8 cellular contexts compared by ENCODE assay signal in the genomic region with DNA sequence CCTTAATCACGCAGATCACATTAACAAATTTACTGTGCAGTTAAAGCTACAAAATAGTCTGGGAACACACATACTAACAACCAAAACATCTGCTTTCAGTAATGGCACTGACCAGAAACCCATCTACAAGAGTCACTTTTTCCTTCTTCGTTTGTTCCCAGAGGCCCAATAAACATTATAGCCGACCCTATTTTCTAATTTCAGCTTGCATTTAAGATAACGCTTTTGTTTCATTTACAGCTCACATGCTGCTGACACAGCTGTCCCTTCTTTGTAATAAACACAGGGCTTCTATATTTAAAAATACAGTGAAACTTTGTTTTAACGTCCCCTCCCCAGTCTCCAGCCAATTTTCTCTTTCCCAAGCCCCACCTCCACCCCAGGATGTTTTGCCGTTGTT. TPM values are rescaled to one million over a fixed set of nuclear protein-coding genes. Genes with fewer than 3 reads are reported as not detected.
DNase-seq lines count a peak whose midpoint lies in the region; ATAC-seq and TF ChIP-seq lines count a peak whose summit lies in the region.

No MANE protein-coding gene starts in this region.

- no peak for TF ChIP-seq CTCF in fibroblast of lung (conservative IDR thresholded peaks at IDR 0.05 in 1 of 2, IDR thresholded peaks at IDR 0.05 in 1 of 2; ENCODE audit: low read depth in 1 of 2, low read length in 2 of 2)
- no peak for TF ChIP-seq CTCF in psoas muscle (IDR thresholded peaks at IDR 0.05)

- peaks cover 77% of the 10 kb centered on the region for H3K79me2 ChIP-seq in fibroblast of lung (ENCODE audit: control insufficient read depth, insufficient read depth, low read length)

- H3K4me3 Mint-ChIP-seq in activated CD8-positive, alpha-beta memory T cell treated with anti-CD3 and anti-CD28 coated beads, Interleukin-2, amount 10 ng/mL, durations not matched to agents 7 days and 5 days, result peak overlapping the region; percentile 99

- H3K4me3 ChIP-seq in fibroblast of lung (replicated peaks in 1 of 4; ENCODE audit: control extremely low read depth in 1 of 4, insufficient read depth in 1 of 4, low read depth in 3 of 4, low read length in 4 of 4) (peak overlapping the region; percentile 84 to 93 (median 88)), psoas muscle (peak overlapping the region; percentile 88)

- H2AFZ ChIP-seq in fibroblast of lung (ENCODE audit: low read length), result no peak overlapping the region

- H3K27me3 Mint-ChIP-seq in activated CD8-positive, alpha-beta memory T cell treated with anti-CD3 and anti-CD28 coated beads, Interleukin-2, amount 10 ng/mL, durations not matched to agents 7 days and 5 days, result peaks cover 2% of the 10 kb centered on the region

- DNase-seq in activated CD8-positive, alpha-beta memory T cell treated with anti-CD3 and anti-CD28 coated beads, Interleukin-2, amount 10 ng/mL, durations not matched to agents 7 days and 5 days, result no peak
- no peak for DNase-seq in activated CD8-positive, alpha-beta memory T cell treated with anti-CD3 and anti-CD28 coated beads, Interleukin-2, amount 50 U/mL, for 4 hours
- peak; percentile 89 for DNase-seq in SK-MEL-5 (ENCODE audit: low read depth, low spot score)
- DNase-seq in fibroblast of lung (ENCODE audit: low read depth in 2 of 2), result peak in 1 of 2 donors; percentile 18
- no peak for DNase-seq in psoas muscle
- DNase-seq in NOMO-1 (lab: John Stamatoyannopoulos, UW; ENCODE audit: unreplicated experiment in 2 of 2), result no peak

- peaks cover 14% of the 10 kb centered on the region for H3K4me1 ChIP-seq in fibroblast of lung (ENCODE audit: control insufficient read depth, extremely low read depth, insufficient read depth, low read length)
- peaks cover 65% of the 10 kb centered on the region for H3K4me1 ChIP-seq in psoas muscle

- H3K36me3 ChIP-seq in fibroblast of lung (ENCODE audit: control insufficient read depth, insufficient read depth, low read length) (no peaks in the 10 kb centered on the region), psoas muscle (ENCODE audit: insufficient read depth in 1 of 2, low read depth in 1 of 2) (peaks cover 0 to 14% of the 10 kb centered on the region in 2 donors)

- H3K27me3 ChIP-seq in fibroblast of lung (ENCODE audit: control insufficient read depth, insufficient read depth, low read length), result no peaks in the 10 kb centered on the region
- no peaks in the 10 kb centered on the region for H3K27me3 ChIP-seq in psoas muscle (ENCODE audit: insufficient read depth in 3 of 3, low read length in 2 of 3)

- H3K27ac ChIP-seq in fibroblast of lung (ENCODE audit: insufficient read depth, low read length), result peak overlapping the region; percentile 99
- H3K27ac ChIP-seq in psoas muscle, result peak overlapping the region; percentile 98

- WGBS in psoas muscle, 3 donors, result 1 to 2% (median 1%) methylated on average over 6 of the region's 6 CpGs

- no peaks in the 10 kb centered on the region for H3K9me3 Mint-ChIP-seq in activated CD8-positive, alpha-beta memory T cell treated with anti-CD3 and anti-CD28 coated beads, Interleukin-2, amount 10 ng/mL, durations not matched to agents 7 days and 5 days (ENCODE audit: low read depth)

- in situ Hi-C loops in SK-MEL-5 (cut with HindIII; ENCODE audit: low pct_unique_long_range_greater_than_20kb, low sequenced_read_pairs), result no loop called here

- H3K4me1 Mint-ChIP-seq in activated CD8-positive, alpha-beta memory T cell treated with anti-CD3 and anti-CD28 coated beads, Interleukin-2, amount 10 ng/mL, durations not matched to agents 7 days and 5 days, result peaks cover 60% of the 10 kb centered on the region

- intact Hi-C loops in psoas muscle (cut with DNase I), result loop anchor here in 1 of 2 donors (5.0 kb wide), 2 partner anchors 42 to 87 kb away; a partner anchor contains a TSS

- H3K36me3 Mint-ChIP-seq in activated CD8-positive, alpha-beta memory T cell treated with anti-CD3 and anti-CD28 coated beads, Interleukin-2, amount 10 ng/mL, durations not matched to agents 7 days and 5 days, result peaks cover 6% of the 10 kb centered on the region

- H3K4me2 ChIP-seq in fibroblast of lung (ENCODE audit: extremely low read depth, insufficient read depth, low read length), result peak overlapping the region; percentile 95

- H3K27ac Mint-ChIP-seq in activated CD8-positive, alpha-beta memory T cell treated with anti-CD3 and anti-CD28 coated beads, Interleukin-2, amount 10 ng/mL, durations not matched to agents 7 days and 5 days, result peak overlapping the region; percentile 98

- H3K9me3 ChIP-seq in fibroblast of lung (ENCODE audit: control insufficient read depth, insufficient read depth, low read depth, low read length) (no peaks in the 10 kb centered on the region), psoas muscle (no peaks in the 10 kb centered on the region)

- no peaks in the 10 kb centered on the region for H4K20me1 ChIP-seq in fibroblast of lung (ENCODE audit: control insufficient read depth, extremely low read depth, insufficient read depth, low read length)

- ATAC-seq in activated CD8-positive, alpha-beta memory T cell treated with anti-CD3 and anti-CD28 coated beads, Interleukin-2, amount 10 ng/mL, durations not matched to agents 7 days and 5 days, result no peak
- no peak for ATAC-seq in psoas muscle
- ATAC-seq in HG03095 (IDR thresholded peaks at IDR 0.05; ENCODE audit: unreplicated experiment), result no peak
- ATAC-seq in HG03025 (IDR thresholded peaks at IDR 0.05; ENCODE audit: low FRiP score, unreplicated experiment), result no peak

- H3K9ac ChIP-seq in fibroblast of lung (ENCODE audit: insufficient read depth, low read length), result peak overlapping the region; percentile 93

- CTCF ChIA-PET in activated CD8-positive, alpha-beta memory T cell treated with anti-CD3 and anti-CD28 coated beads, Interleukin-2, amount 10 ng/mL, durations not matched to agents 7 days and 5 days (lab: Charles Lee), result interaction anchor here (0.9 to 3.3 kb wide), 7 partner anchors 9 to 88 kb away, joined by 3 to 27 read pairs (median 4); a partner anchor contains a TSS

RNA-seq across cellular contexts. Expression of a gene that starts 1.8 kb away (rescaled TPM):
- total RNA-seq in activated CD8-positive, alpha-beta memory T cell treated with anti-CD3 and anti-CD28 coated beads, Interleukin-2, amount 10 ng/mL, durations not matched to agents 7 days and 5 days, result 10 to 100 TPM in 1 of 2 experiments, 1 to 10 TPM in 1; 8.4 to 13.2 TPM
- total RNA-seq in SK-MEL-5 (2014; rRNA removed; shearing (Covaris generic)), result 11.4 and 13.7 TPM in 2 replicates
- polyA plus RNA-seq in SK-MEL-5 (2015; cell fraction: cytosol; rRNA removed), result 9.8 and 10.4 TPM in 2 replicates
- polyA plus RNA-seq in SK-MEL-5 (2015; cell fraction: nucleus; rRNA removed), result 13.5 and 15.5 TPM in 2 replicates
- total RNA-seq in fibroblast of lung (12.6 and 13.7 TPM in 2 replicates), psoas muscle (10 to 100 TPM; 18.8 to 24.9 (median 21.6) TPM)
- polyA plus RNA-seq in fibroblast of lung (17.7 and 18.2 TPM in 2 replicates), psoas muscle (10 to 100 TPM; 18.1 to 37.0 (median 22.2) TPM)
- polyA plus RNA-seq in fibroblast of lung (2012), result 15.3 and 16.6 TPM in 2 replicates
- 0.33 and 0.82 TPM in 2 replicates for polyA minus RNA-seq in fibroblast of lung (ENCODE audit: low replicate concordance)

RNA-seq across cellular contexts. Expression of a gene that starts 40.4 kb away (rescaled TPM):
- total RNA-seq in activated CD8-positive, alpha-beta memory T cell treated with anti-CD3 and anti-CD28 coated beads, Interleukin-2, amount 10 ng/mL, durations not matched to agents 7 days and 5 days, result 100 to 1,000 TPM; 120 to 143 TPM
- 51.0 and 56.7 TPM in 2 replicates for total RNA-seq in SK-MEL-5 (2014; rRNA removed; shearing (Covaris generic))
- polyA plus RNA-seq in SK-MEL-5 (2015; cell fraction: cytosol; rRNA removed), result 42.5 and 49.7 TPM in 2 replicates
- polyA plus RNA-seq in SK-MEL-5 (2015; cell fraction: nucleus; rRNA removed), result 21.9 and 33.2 TPM in 2 replicates
- total RNA-seq in fibroblast of lung (34.7 and 38.5 TPM in 2 replicates), psoas muscle (10 to 100 TPM; 20.5 to 25.9 (median 22.6) TPM)
- polyA plus RNA-seq in fibroblast of lung (31.5 and 41.0 TPM in 2 replicates), psoas muscle (10 to 100 TPM in 2 of 3 donors, 1 to 10 TPM in 1; 7.3 to 28.6 (median 13.0) TPM)
- 21.1 and 29.2 TPM in 2 replicates for polyA plus RNA-seq in fibroblast of lung (2012)
- 8.5 and 25.1 TPM in 2 replicates for polyA minus RNA-seq in fibroblast of lung (ENCODE audit: low replicate concordance)
